In genomic region chr17:76383645-76384221, GRCh38 we compare ENCODE assay signal across 8 cellular contexts. TPM values are rescaled to one million over a fixed set of nuclear protein-coding genes. Genes with fewer than 3 reads are reported as not detected.
DNase-seq lines count a peak whose midpoint lies in the region; ATAC-seq and TF ChIP-seq lines count a peak whose summit lies in the region.

No MANE protein-coding gene starts in this region.

- intact Hi-C loops in Caco-2 (cut with micrococcal nuclease; ENCODE audit: unreplicated experiment) (loop anchor here (2.0 kb wide), 1 partner anchor 31 kb away; the partner anchor contains the start of gene PRPSAP1), ovary (cut with DNase I) (no loop called here)

- peak overlapping the region; percentile 23 for H3K27ac Mint-ChIP-seq in Caco-2 (ENCODE audit: unreplicated experiment)
- H3K27ac Mint-ChIP-seq in activated T-cell treated with anti-CD3 and anti-CD28 coated beads, Interleukin-2, amount 50 U/mL, for 72 hours = peak overlapping the region; percentile 30

- H3K4me1 ChIP-seq in Caco-2 = peaks cover 14% of the 10 kb centered on the region
- peaks cover 4% of the 10 kb centered on the region for H3K4me1 ChIP-seq in foreskin keratinocyte
- peaks cover 12% of the 10 kb centered on the region for H3K4me1 ChIP-seq in ovary (ENCODE audit: insufficient read depth)

- H3K36me3 ChIP-seq in Caco-2 (ENCODE audit: control insufficient read depth, insufficient read depth, low read length) (no peaks in the 10 kb centered on the region), ovary (no peaks in the 10 kb centered on the region)

- POLR2A ChIA-PET in Caco-2 (lab: Charles Lee) = no interaction called here

- peaks cover 17% of the 10 kb centered on the region for H3K36me3 Mint-ChIP-seq in Caco-2 (ENCODE audit: insufficient read depth, unreplicated experiment)
- peaks cover 0 to 1% of the 10 kb centered on the region in 2 donors for H3K36me3 Mint-ChIP-seq in activated T-cell treated with anti-CD3 and anti-CD28 coated beads, Interleukin-2, amount 50 U/mL, for 72 hours (ENCODE audit: insufficient read depth in 2 of 2)

- ATAC-seq in GM21529 (IDR thresholded peaks at IDR 0.05; ENCODE audit: unreplicated experiment) = peak; percentile 21
- ATAC-seq in activated T-cell treated with anti-CD3 and anti-CD28 coated beads, Interleukin-2, amount 50 U/mL, for 72 hours (replicated peaks in 1 of 2) = peak; percentile 41 to 48
- ATAC-seq in foreskin keratinocyte = peak; percentile 4

- no TSS peak for BruUV-seq in Caco-2 (replicated peaks; lab: Mats Ljungman, UMichigan)

- 0 to 1% (median 0%) methylated on average over 41 to 58 of the region's 58 CpGs for WGBS in ovary, 3 donors

- H3K4me3 ChIP-seq in Caco-2 (ENCODE audit: low read depth, low read length) (peak overlapping the region; percentile 76), ovary (peak overlapping the region; percentile 41)

- no peak for TF ChIP-seq EP300 in ovary (IDR thresholded peaks at IDR 0.05)

- no peaks in the 10 kb centered on the region for H3K9me3 Mint-ChIP-seq in Caco-2 (ENCODE audit: unreplicated experiment)
- H3K9me3 Mint-ChIP-seq in activated T-cell treated with anti-CD3 and anti-CD28 coated beads, Interleukin-2, amount 50 U/mL, for 72 hours = no peaks in the 10 kb centered on the region

- no peaks in the 10 kb centered on the region for H3K27me3 Mint-ChIP-seq in Caco-2 (ENCODE audit: insufficient read depth, unreplicated experiment)
- no peaks in the 10 kb centered on the region for H3K27me3 Mint-ChIP-seq in activated T-cell treated with anti-CD3 and anti-CD28 coated beads, Interleukin-2, amount 50 U/mL, for 72 hours (ENCODE audit: low read depth)

- peaks cover 1% of the 10 kb centered on the region; the same call in 1 of the 2 replicates for H3K27me3 ChIP-seq in Caco-2 (replicated peaks; ENCODE audit: control insufficient read depth, insufficient read depth, low read length)
- no peaks in the 10 kb centered on the region for H3K27me3 ChIP-seq in foreskin keratinocyte
- H3K27me3 ChIP-seq in ovary = no peaks in the 10 kb centered on the region

- DNase-seq in Caco-2 (peak in 1 of 2 experiments; percentile 65), NCI-H1694 (lab: John Stamatoyannopoulos, UW) (peak; percentile 21), foreskin keratinocyte (no peak), ovary (peak in 3 of 5 donors; percentile 47 to 63 (median 53)), SKM-1 treated with dmso at 0.1 percent for 144 hours (lab: John Stamatoyannopoulos, UW; ENCODE audit: unreplicated experiment) (no peak), SW 1271 (lab: John Stamatoyannopoulos, UW) (no peak)
- DNase-seq in activated T-cell treated with anti-CD3 and anti-CD28 coated beads, Interleukin-2, amount 50 U/mL, for 72 hours = peak; percentile 64 to 67

- TF ChIP-seq CTCF in Caco-2 (IDR thresholded peaks at IDR 0.05; ENCODE audit: insufficient read depth in 1 of 2, low read depth in 1 of 2, low read length in 1 of 2, severe bottlenecking in 1 of 2, unreplicated experiment in 1 of 2) (peak; percentile 28 to 40), foreskin keratinocyte (conservative IDR thresholded peaks at IDR 0.05) (peak; percentile 21), ovary (IDR thresholded peaks at IDR 0.05) (peak in 1 of 3 donors; percentile 35)

- peak overlapping the region; percentile 91 for H3K4me3 Mint-ChIP-seq in Caco-2 (ENCODE audit: unreplicated experiment)
- H3K4me3 Mint-ChIP-seq in activated T-cell treated with anti-CD3 and anti-CD28 coated beads, Interleukin-2, amount 50 U/mL, for 72 hours = peak overlapping the region; percentile 95 to 98

- H3K4me1 Mint-ChIP-seq in Caco-2 (ENCODE audit: low read depth, unreplicated experiment) = no peaks in the 10 kb centered on the region
- H3K4me1 Mint-ChIP-seq in activated T-cell treated with anti-CD3 and anti-CD28 coated beads, Interleukin-2, amount 50 U/mL, for 72 hours (ENCODE audit: low read depth) = peaks cover 15% of the 10 kb centered on the region

- H3K27ac ChIP-seq in foreskin keratinocyte (peak overlapping the region; percentile 87), ovary (peak overlapping the region; percentile 11 to 46)

- CTCF ChIA-PET in Caco-2 (lab: Charles Lee) = interaction anchor here (2.3 to 5.6 kb wide), 3 partner anchors 14 to 83 kb away, joined by 7 to 49 read pairs (median 22); partner anchors contain the start of gene PRPSAP1

- H3K9me3 ChIP-seq in Caco-2 (no peaks in the 10 kb centered on the region), ovary (no peaks in the 10 kb centered on the region)

- TF ChIP-seq POLR2A in ovary (IDR thresholded peaks at IDR 0.05) = no peak

RNA-seq across cellular contexts. Expression of gene SPHK1, which starts 0.7 kb away (rescaled TPM):
- total RNA-seq in Caco-2 (2022) = 6.7 and 7.7 TPM in 2 replicates
- 10 to 100 TPM; 11.6 to 13.9 TPM for total RNA-seq in activated T-cell treated with anti-CD3 and anti-CD28 coated beads, Interleukin-2, amount 50 U/mL, for 72 hours
- total RNA-seq in foreskin keratinocyte = 81.9 and 128 TPM in 2 replicates
- polyA plus RNA-seq in foreskin keratinocyte = 90.1 and 147 TPM in 2 replicates
- total RNA-seq in ovary = 1 to 10 TPM; 1.8 to 9.2 (median 3.7) TPM
- polyA plus RNA-seq in ovary = 1 to 10 TPM in 1 of 2 donors, under 1 TPM in 1; 0.80 to 4.0 TPM

RNA-seq across cellular contexts. Expression of gene PRPSAP1, which starts 30.0 kb away (rescaled TPM):
- total RNA-seq in Caco-2 (2022) (81.3 and 87.6 TPM in 2 replicates), foreskin keratinocyte (43.7 and 44.0 TPM in 2 replicates), ovary (10 to 100 TPM; 26.1 to 50.4 (median 44.5) TPM)
- 10 to 100 TPM; 46.4 to 52.6 TPM for total RNA-seq in activated T-cell treated with anti-CD3 and anti-CD28 coated beads, Interleukin-2, amount 50 U/mL, for 72 hours
- polyA plus RNA-seq in foreskin keratinocyte (40.4 and 43.8 TPM in 2 replicates), ovary (10 to 100 TPM; 42.9 to 57.9 TPM)

Comparison
In these comparisons a context has a peak if more than half of its experiments do, and no peak if none do; other contexts are left out.
1. DNase-seq: peak in NCI-H1694 (single experiment), activated T-cell treated with anti-CD3 and anti-CD28 coated beads, Interleukin-2, amount 50 U/mL, for 72 hours (2 of 2) and ovary (3 of 5); none in foreskin keratinocyte (0 of 2), SKM-1 treated with dmso at 0.1 percent for 144 hours (single experiment) and SW 1271 (0 of 2).
2. Peak in every context shown above with its lines, with median percentiles within 50 percentile points of each other: ATAC-seq.